10 cellular contexts compared by ENCODE assay signal in genomic region chr1:224565186-224565585, GRCh38. TPM values are rescaled to one million over a fixed set of nuclear protein-coding genes. Genes with fewer than 3 reads are reported as not detected.
DNase-seq lines count a peak whose midpoint lies in the region; ATAC-seq and TF ChIP-seq lines count a peak whose summit lies in the region.
"Had no signal": no experiment of that assay in that cellular context is flagged by ENCODE, and none has a peak within 500 bp of the region (broad histone marks: within the 10 kb centered on the region; RNA-seq: fewer than 3 reads in every experiment).

No MANE protein-coding gene starts in this region.

- H3K9me3 Mint-ChIP-seq in naive thymus-derived CD4-positive, alpha-beta T cell, result peaks cover 0 to 3% (median 0%) of the 10 kb centered on the region in 11 donors
- H3K9me3 Mint-ChIP-seq in activated CD4-positive, alpha-beta memory T cell treated with anti-CD3 and anti-CD28 coated beads for 36 hours, result peaks cover 2% of the 10 kb centered on the region

- peaks cover 0 to 6% (median 0%) of the 10 kb centered on the region in 5 donors for H3K27me3 Mint-ChIP-seq in naive thymus-derived CD4-positive, alpha-beta T cell
- no peaks in the 10 kb centered on the region for H3K27me3 Mint-ChIP-seq in activated CD4-positive, alpha-beta memory T cell treated with anti-CD3 and anti-CD28 coated beads for 36 hours

- H3K4me3 ChIP-seq in NB4 (ENCODE audit: low read depth, low read length), result peak overlapping the region; percentile 43
- H3K4me3 ChIP-seq in brain microvascular endothelial cell (ENCODE audit: low read depth, low read length), result no peak overlapping the region
- H3K4me3 ChIP-seq in naive thymus-derived CD4-positive, alpha-beta T cell (ENCODE audit: low read length), result no peak overlapping the region
- no peak overlapping the region for H3K4me3 ChIP-seq in tibial nerve
- H3K4me3 ChIP-seq: breast epithelium had no signal

- POLR2A ChIA-PET in naive thymus-derived CD4-positive, alpha-beta T cell (lab: Charles Lee), result no interaction called here
- POLR2A ChIA-PET in activated CD4-positive, alpha-beta memory T cell treated with anti-CD3 and anti-CD28 coated beads for 36 hours (lab: Charles Lee), result no interaction called here

- DNase-seq in Caki2 (ENCODE audit: low read depth) (peak; percentile 60), NB4 (ENCODE audit: low read depth) (peak; percentile 98), brain microvascular endothelial cell (peak; percentile 87), tibial nerve (ENCODE audit: low spot score in 2 of 2) (no peak)
- no peak for DNase-seq in naive thymus-derived CD4-positive, alpha-beta T cell
- DNase-seq in activated CD4-positive, alpha-beta memory T cell treated with anti-CD3 and anti-CD28 coated beads for 36 hours, result no peak
- no peak for DNase-seq in stimulated activated CD4-positive, alpha-beta T cell treated with anti-CD3 and anti-CD28 coated beads, Interleukin-4, amount 100 ng/mL, for 24 hours
- DNase-seq: left ventricle myocardium superior had no signal

- in situ Hi-C loops in Caki2 (cut with HindIII; ENCODE audit: low pct_unique_long_range_greater_than_20kb, low sequenced_read_pairs), result no loop called here
- in situ Hi-C loops in brain microvascular endothelial cell (cut with HindIII; ENCODE audit: low pct_ligation_motif_present, low sequenced_read_pairs), result no loop called here

- TF ChIP-seq CTCF in NB4 (IDR thresholded peaks at IDR 0.05; ENCODE audit: low read depth, low read length) (no peak), brain microvascular endothelial cell (IDR thresholded peaks at IDR 0.05; ENCODE audit: low read depth, low read length, missing control alignments) (no peak), tibial nerve (IDR thresholded peaks at IDR 0.05) (no peak)

- peaks cover 0 to 3% (median 0%) of the 10 kb centered on the region in 5 donors for H3K36me3 Mint-ChIP-seq in naive thymus-derived CD4-positive, alpha-beta T cell
- H3K36me3 Mint-ChIP-seq in activated CD4-positive, alpha-beta memory T cell treated with anti-CD3 and anti-CD28 coated beads for 36 hours, result no peaks in the 10 kb centered on the region

- H3K36me3 ChIP-seq in brain microvascular endothelial cell (replicated peaks), result no peaks in the 10 kb centered on the region
- H3K36me3 ChIP-seq in naive thymus-derived CD4-positive, alpha-beta T cell (ENCODE audit: control insufficient read depth in 2 of 3, insufficient read depth in 3 of 3, low read length in 3 of 3), result no peaks in the 10 kb centered on the region
- H3K36me3 ChIP-seq in tibial nerve, result no peaks in the 10 kb centered on the region
- H3K36me3 ChIP-seq: breast epithelium had no signal

- TF ChIP-seq POLR2A in NB4 (IDR thresholded peaks at IDR 0.05; ENCODE audit: extremely low read depth, insufficient read length) (peak; percentile 23), tibial nerve (IDR thresholded peaks at IDR 0.05) (no peak)

- no peaks in the 10 kb centered on the region for H3K9me3 ChIP-seq in naive thymus-derived CD4-positive, alpha-beta T cell (ENCODE audit: control insufficient read depth in 2 of 3, low read length in 3 of 3)
- H3K9me3 ChIP-seq in tibial nerve, result peaks cover 0 to 4% (median 0%) of the 10 kb centered on the region in 4 donors
- H3K9me3 ChIP-seq: breast epithelium had no signal

- 75 to 78% methylated on average over 5 of the region's 5 CpGs for WGBS in tibial nerve, 2 donors

- H3K27me3 ChIP-seq in brain microvascular endothelial cell (replicated peaks) (no peaks in the 10 kb centered on the region), tibial nerve (no peaks in the 10 kb centered on the region)
- H3K27me3 ChIP-seq in naive thymus-derived CD4-positive, alpha-beta T cell (ENCODE audit: control insufficient read depth in 2 of 2, insufficient read depth in 2 of 2, low read length in 2 of 2), result no peaks in the 10 kb centered on the region
- H3K27me3 ChIP-seq: breast epithelium had no signal

- H3K4me1 ChIP-seq in naive thymus-derived CD4-positive, alpha-beta T cell (ENCODE audit: control insufficient read depth in 2 of 2, insufficient read depth in 2 of 2, low read length in 2 of 2), result no peaks in the 10 kb centered on the region
- no peaks in the 10 kb centered on the region for H3K4me1 ChIP-seq in tibial nerve
- H3K4me1 ChIP-seq: breast epithelium had no signal

- H3K4me3 Mint-ChIP-seq in naive thymus-derived CD4-positive, alpha-beta T cell, result no peak overlapping the region
- no peak overlapping the region for H3K4me3 Mint-ChIP-seq in activated CD4-positive, alpha-beta memory T cell treated with anti-CD3 and anti-CD28 coated beads for 36 hours

- H3K4me1 Mint-ChIP-seq in naive thymus-derived CD4-positive, alpha-beta T cell, result peaks cover 0 to 2% (median 0%) of the 10 kb centered on the region in 7 donors
- H3K4me1 Mint-ChIP-seq in activated CD4-positive, alpha-beta memory T cell treated with anti-CD3 and anti-CD28 coated beads for 36 hours (ENCODE audit: low read depth), result no peaks in the 10 kb centered on the region

- no peak for TF ChIP-seq EP300 in tibial nerve (IDR thresholded peaks at IDR 0.05)

- peak; percentile 90 for ATAC-seq in naive thymus-derived CD4-positive, alpha-beta T cell
- no peak for ATAC-seq in GM21526 (IDR thresholded peaks at IDR 0.05; ENCODE audit: low FRiP score, unreplicated experiment)
- ATAC-seq: left ventricle myocardium superior had no signal

- H3K27ac ChIP-seq in brain microvascular endothelial cell, result peak overlapping the region; percentile 30
- H3K27ac ChIP-seq in naive thymus-derived CD4-positive, alpha-beta T cell (ENCODE audit: low read depth, low read length), result no peak overlapping the region
- peak overlapping the region in 1 of 4 donors; percentile 36 for H3K27ac ChIP-seq in tibial nerve
- H3K27ac ChIP-seq: breast epithelium had no signal

- CTCF ChIA-PET in naive thymus-derived CD4-positive, alpha-beta T cell (lab: Charles Lee), result interaction anchor here (0.6 kb wide), 1 partner anchor 913 kb away, joined by 5 read pairs; no protein-coding TSS in a partner anchor
- CTCF ChIA-PET in activated CD4-positive, alpha-beta memory T cell treated with anti-CD3 and anti-CD28 coated beads for 36 hours (lab: Charles Lee), result no interaction called here

- H3K27ac Mint-ChIP-seq in naive thymus-derived CD4-positive, alpha-beta T cell, result no peak overlapping the region
- no peak overlapping the region for H3K27ac Mint-ChIP-seq in activated CD4-positive, alpha-beta memory T cell treated with anti-CD3 and anti-CD28 coated beads for 36 hours

- intact Hi-C loops in naive thymus-derived CD4-positive, alpha-beta T cell (cut with micrococcal nuclease), result no loop called here
- intact Hi-C loops in activated CD4-positive, alpha-beta memory T cell treated with anti-CD3 and anti-CD28 coated beads for 36 hours (cut with micrococcal nuclease), result no loop called here

RNA-seq across cellular contexts. Expression of gene CNIH3, which starts 50.9 kb away (rescaled TPM):
- 0.81 and 0.95 TPM in 2 replicates for total RNA-seq in Caki2 (2014; rRNA removed; shearing (Covaris generic); ENCODE audit: low replicate concordance)
- 1 to 10 TPM; 1.0 to 4.2 (median 2.2) TPM for total RNA-seq in naive thymus-derived CD4-positive, alpha-beta T cell
- polyA plus RNA-seq in naive thymus-derived CD4-positive, alpha-beta T cell, result 1 to 10 TPM; 1.2 TPM
- total RNA-seq in activated CD4-positive, alpha-beta memory T cell treated with anti-CD3 and anti-CD28 coated beads for 36 hours, result under 1 TPM; 0.63 to 1.00 TPM
- 1 to 10 TPM; 1.8 to 7.6 (median 4.7) TPM for total RNA-seq in tibial nerve

Comparison
In these comparisons a context has a peak if more than half of its experiments do, and no peak if none do; other contexts are left out.
1. DNase-seq: peak in Caki2 (single experiment), NB4 (single experiment) and brain microvascular endothelial cell (single experiment); none in naive thymus-derived CD4-positive, alpha-beta T cell (0 of 9), activated CD4-positive, alpha-beta memory T cell treated with anti-CD3 and anti-CD28 coated beads for 36 hours (single experiment), tibial nerve (0 of 2) and stimulated activated CD4-positive, alpha-beta T cell treated with anti-CD3 and anti-CD28 coated beads, Interleukin-4, amount 100 ng/mL, for 24 hours (single experiment).